21 cellular contexts compared by ENCODE assay signal in the genomic region with DNA sequence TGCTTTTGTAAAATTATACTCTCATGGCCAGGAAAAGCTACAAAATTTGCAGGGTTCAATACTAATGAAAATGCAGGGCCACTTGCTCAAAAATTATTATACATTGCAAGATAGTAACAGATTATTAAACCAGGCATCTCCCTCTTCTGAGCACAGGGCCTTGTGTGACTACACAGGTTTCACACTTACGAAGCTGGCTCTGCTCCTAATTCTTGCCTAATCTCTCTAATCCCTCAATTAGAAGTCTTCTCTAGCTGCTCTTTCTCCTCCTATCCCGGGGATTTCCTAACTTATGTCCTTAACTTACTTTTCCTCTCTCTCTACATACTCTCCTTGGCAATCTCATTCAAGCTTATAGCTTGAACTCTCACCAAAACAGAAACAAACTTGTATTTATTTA.
DNase-seq lines count a peak whose midpoint lies in the region; TF ChIP-seq lines count a peak whose summit lies in the region.
"Had no signal": no experiment of that assay in that cellular context is flagged by ENCODE, and none has a peak within 500 bp of the region (broad histone marks: within the 10 kb centered on the region; RNA-seq: fewer than 3 reads in every experiment).

No MANE protein-coding gene starts in this region.

- no peak overlapping the region for H2AFZ ChIP-seq in neuronal stem cell (ENCODE audit: low read length)

- no peaks in the 10 kb centered on the region for H3K79me2 ChIP-seq in mesendoderm (ENCODE audit: control insufficient read depth, insufficient read depth, low read length)

- H3K4ac ChIP-seq in mesendoderm (ENCODE audit: low read depth, low read length) (no peak overlapping the region), neuronal stem cell (ENCODE audit: low read length) (no peak overlapping the region)

- peak; percentile 56 for DNase-seq in D341Med (ENCODE audit: low spot score)
- peak; percentile 77 for DNase-seq in NCI-H82 (lab: John Stamatoyannopoulos, UW)
- peak; percentile 18 for DNase-seq in WERI-Rb-1
- DNase-seq in mesendoderm: peak; percentile 10
- DNase-seq in T-helper 9 cell: no peak
- no peak for DNase-seq in neuronal stem cell (ENCODE audit: low spot score)
- DNase-seq in NCI-H526 (lab: John Stamatoyannopoulos, UW): no peak
- no peak for DNase-seq in KBM-7
- DNase-seq: ACHN; BE2C; C1 segment of cervical spinal cord; CD4-positive, CD25-positive, alpha-beta regulatory T cell; CD8-positive, alpha-beta memory T cell; COR-L47; DND-41; EL; GOT3; H7; HFFc6 had no signal

- no peak for TF ChIP-seq CTCF in WERI-Rb-1 (IDR thresholded peaks at IDR 0.05; ENCODE audit: low read depth, low read length)

- H3K14ac ChIP-seq in neuronal stem cell (ENCODE audit: low read length): no peak overlapping the region

- H3K9ac ChIP-seq in mesendoderm (ENCODE audit: low read length): no peak overlapping the region
- H3K9ac ChIP-seq in neuronal stem cell (ENCODE audit: low read depth, low read length, poor library complexity): no peak overlapping the region

- H3K79me1 ChIP-seq in mesendoderm (ENCODE audit: low read length) (no peaks in the 10 kb centered on the region), neuronal stem cell (ENCODE audit: low read depth, low read length) (no peaks in the 10 kb centered on the region)

- no peak overlapping the region for H2AK5ac ChIP-seq in mesendoderm (ENCODE audit: low read length)
- H2AK5ac ChIP-seq in neuronal stem cell (ENCODE audit: low read depth, low read length): no peak overlapping the region

- H3K4me3 ChIP-seq in WERI-Rb-1 (ENCODE audit: low read depth, low read length): no peak overlapping the region
- no peak overlapping the region for H3K4me3 ChIP-seq in mesendoderm (ENCODE audit: low read length)
- no peak overlapping the region for H3K4me3 ChIP-seq in neuronal stem cell (ENCODE audit: low read length in 2 of 2)
- H3K4me3 ChIP-seq: GM12878 had no signal

- H3K18ac ChIP-seq in mesendoderm (ENCODE audit: low read length) (no peak overlapping the region), neuronal stem cell (ENCODE audit: low read length) (no peak overlapping the region)

- H2BK120ac ChIP-seq in mesendoderm (ENCODE audit: low read depth, low read length) (no peak overlapping the region), neuronal stem cell (ENCODE audit: low read depth, low read length) (no peak overlapping the region)

- H4K91ac ChIP-seq in neuronal stem cell (ENCODE audit: low read depth, low read length, poor library complexity): no peak overlapping the region

- no peaks in the 10 kb centered on the region for H3K27me3 ChIP-seq in WERI-Rb-1 (ENCODE audit: insufficient read depth, low read depth, severe bottlenecking)
- no peaks in the 10 kb centered on the region for H3K27me3 ChIP-seq in mesendoderm (ENCODE audit: insufficient read depth, low read length, poor library complexity)
- no peaks in the 10 kb centered on the region for H3K27me3 ChIP-seq in neuronal stem cell (ENCODE audit: control insufficient read depth in 3 of 3, insufficient read depth in 3 of 3, low read depth in 1 of 3, low read length in 3 of 3)
- H3K27me3 ChIP-seq: BE2C had no signal

- H3K9me3 ChIP-seq in WERI-Rb-1 (ENCODE audit: severe bottlenecking): no peaks in the 10 kb centered on the region
- H3K9me3 ChIP-seq in neuronal stem cell (replicated peaks in 1 of 2; ENCODE audit: control insufficient read depth in 2 of 2, insufficient read depth in 1 of 2, low read depth in 1 of 2, low read length in 2 of 2): no peaks in the 10 kb centered on the region
- H3K9me3 ChIP-seq: BE2C had no signal

- H2BK15ac ChIP-seq in mesendoderm (replicated peaks; ENCODE audit: low read depth): no peak overlapping the region
- H2BK15ac ChIP-seq in neuronal stem cell (ENCODE audit: low read length): no peak overlapping the region

- H3K56ac ChIP-seq in mesendoderm (ENCODE audit: low read length): no peak overlapping the region

- H3K4me2 ChIP-seq in mesendoderm (ENCODE audit: low read length) (no peak overlapping the region), neuronal stem cell (ENCODE audit: insufficient read depth, low read length, poor library complexity, severe bottlenecking) (no peak overlapping the region)

- H3K36me3 ChIP-seq in WERI-Rb-1 (no peaks in the 10 kb centered on the region), mesendoderm (ENCODE audit: control insufficient read depth, insufficient read depth, low read length) (no peaks in the 10 kb centered on the region), neuronal stem cell (replicated peaks in 1 of 2; ENCODE audit: control insufficient read depth in 2 of 2, insufficient read depth in 2 of 2, low read length in 2 of 2) (no peaks in the 10 kb centered on the region)
- H3K36me3 ChIP-seq: BE2C had no signal

- no peak overlapping the region for H3K23ac ChIP-seq in mesendoderm (ENCODE audit: low read length)
- no peak overlapping the region for H3K23ac ChIP-seq in neuronal stem cell (ENCODE audit: low read depth, low read length, poor library complexity)

- H3K4me1 ChIP-seq in mesendoderm (ENCODE audit: control insufficient read depth, low read depth, low read length) (no peaks in the 10 kb centered on the region), neuronal stem cell (ENCODE audit: control insufficient read depth in 2 of 2, insufficient read depth in 1 of 2, low read depth in 1 of 2, low read length in 2 of 2) (no peaks in the 10 kb centered on the region)
- H3K4me1 ChIP-seq: BE2C had no signal

- H2BK5ac ChIP-seq in mesendoderm (ENCODE audit: low read length) (no peak overlapping the region), neuronal stem cell (ENCODE audit: low read length) (no peak overlapping the region)

- H4K8ac ChIP-seq in mesendoderm (ENCODE audit: low read depth, low read length) (no peak overlapping the region), neuronal stem cell (ENCODE audit: low read depth, low read length) (no peak overlapping the region)

- H2BK12ac ChIP-seq in neuronal stem cell (ENCODE audit: low read length): no peak overlapping the region

- H4K5ac ChIP-seq in mesendoderm (ENCODE audit: low read length): no peak overlapping the region

- H3K27ac ChIP-seq in WERI-Rb-1 (no peak overlapping the region), mesendoderm (ENCODE audit: low read depth, low read length) (no peak overlapping the region), neuronal stem cell (replicated peaks; ENCODE audit: low read length) (no peak overlapping the region)
- H3K27ac ChIP-seq: HL-60 had no signal

- no CpG with 5 or more reads among the region's 2 CpGs for WGBS in mesendoderm (ENCODE audit: extremely low coverage, insufficient coverage, low lambda C conversion rate)
- WGBS in neuronal stem cell (ENCODE audit: extremely low coverage in 2 of 2, insufficient read length in 2 of 2, insufficient replicate concordance in 1 of 2), 2 donors: no CpG with 5 or more reads among the region's 2 CpGs

- in situ Hi-C loops in KBM-7 (cut with MboI; ENCODE audit: low pct_unique_long_range_greater_than_20kb, low sequenced_read_pairs): no loop called here

Comparison
In these comparisons a context has a peak if more than half of its experiments do, and no peak if none do; other contexts are left out.
1. DNase-seq: peak in D341Med (single experiment), NCI-H82 (single experiment), WERI-Rb-1 (single experiment) and mesendoderm (single experiment); none in T-helper 9 cell (single experiment), neuronal stem cell (single experiment), NCI-H526 (0 of 2) and KBM-7 (single experiment).